ENCODE assay signal across 15 cellular contexts in the genomic region with DNA sequence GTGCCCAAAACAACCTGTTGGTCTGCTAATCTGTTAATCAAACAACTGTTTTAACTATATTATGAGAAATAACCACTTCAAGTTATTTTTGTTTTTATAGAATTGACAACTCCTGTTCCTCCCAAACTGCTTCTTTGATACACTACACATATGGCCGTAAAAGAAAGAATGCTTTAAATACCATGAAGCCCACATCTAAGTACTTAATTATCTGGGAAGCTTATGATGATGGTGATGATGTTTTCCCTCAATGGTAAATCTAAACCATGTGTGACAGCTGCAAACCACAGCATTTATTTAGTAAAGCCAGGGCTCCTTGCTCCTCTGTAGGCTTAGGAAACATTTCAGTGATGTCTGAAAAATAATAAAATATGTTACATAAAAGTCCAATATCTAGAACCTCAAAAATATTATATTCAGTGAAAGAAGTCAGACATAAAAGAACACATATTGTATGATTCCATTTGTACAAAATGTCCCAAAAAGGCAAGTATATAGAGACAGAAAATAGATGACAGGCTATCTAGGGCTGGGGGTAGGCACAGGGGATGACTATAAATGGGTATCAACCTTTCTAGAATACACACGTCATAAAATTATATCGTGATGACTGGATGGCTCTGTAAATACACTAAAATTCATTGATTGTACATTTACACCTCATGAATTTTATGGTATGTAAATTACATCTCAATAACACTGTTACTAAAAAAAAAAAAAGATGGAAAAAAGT.
DNase-seq lines count a peak whose midpoint lies in the region; ATAC-seq and TF ChIP-seq lines count a peak whose summit lies in the region.
"Had no signal": no experiment of that assay in that cellular context is flagged by ENCODE, and none has a peak within 500 bp of the region (broad histone marks: within the 10 kb centered on the region; RNA-seq: fewer than 3 reads in every experiment).

No MANE protein-coding gene starts in this region.

- ATAC-seq in GM18867 (IDR thresholded peaks at IDR 0.05; ENCODE audit: unreplicated experiment) (no peak), HG03432 (IDR thresholded peaks at IDR 0.05; ENCODE audit: unreplicated experiment) (no peak)

- no peak for TF ChIP-seq CTCF in fibroblast of mammary gland (conservative IDR thresholded peaks at IDR 0.05; ENCODE audit: control insufficient read depth, insufficient read depth, low read depth, low read length)

- H3K4me3 ChIP-seq in fibroblast of mammary gland (ENCODE audit: control insufficient read depth, low read depth, low read length): no peak overlapping the region
- H3K4me3 ChIP-seq: ascending aorta had no signal

- DNase-seq in NCI-H82 (lab: John Stamatoyannopoulos, UW) (peak; percentile 22), NCI-H82 treated with DMSO at 0.1 percent for 48 hours (lab: John Stamatoyannopoulos, UW; ENCODE audit: unreplicated experiment) (no peak), RPMI7951 (ENCODE audit: low read depth) (peak; percentile 77), fibroblast of mammary gland (ENCODE audit: low read depth) (peak; percentile 74), Ammon's horn (ENCODE audit: low spot score) (no peak), pons (ENCODE audit: low spot score) (no peak)
- DNase-seq: 8988T; activated effector memory CD4-positive, alpha-beta T cell treated with anti-CD3 and anti-CD28 coated beads, Interleukin-2, amount 50 U/mL, for 16 hours; dermis blood vessel endothelial cell; NCI-H1105 treated with DMSO at 0.1 percent for 48 hours; stimulated activated CD4-positive, alpha-beta T cell treated with anti-CD3 and anti-CD28 coated beads, Interleukin-15, amount 100 ng/mL, for 24 hours; WERI-Rb-1 had no signal

Comparison
In these comparisons a context has a peak if more than half of its experiments do, and no peak if none do; other contexts are left out.
1. DNase-seq: peak in NCI-H82 (single experiment), RPMI7951 (single experiment) and fibroblast of mammary gland (single experiment); none in NCI-H82 treated with DMSO at 0.1 percent for 48 hours (single experiment), Ammon's horn (single experiment) and pons (single experiment).